In genomic region chr14:104169765-104170113, GRCh38 we compare ENCODE assay signal across 1 cellular context.
TF ChIP-seq lines count a peak whose summit lies in the region.

No MANE protein-coding gene starts in this region.

TF ChIP-seq in WTC11, 78 proteins besides CTCF, POLR2A, EP300 and RAD21 (continued from another document):
- no peak for TF ChIP-seq CDX4 (CRISPR knock-in tag; IDR thresholded peaks at IDR 0.05; ENCODE audit: borderline replicate concordance)
- no peak for TF ChIP-seq CREB1 (CRISPR knock-in tag; IDR thresholded peaks at IDR 0.05)
- TF ChIP-seq ZNF138 (CRISPR knock-in tag; conservative IDR thresholded peaks at IDR 0.05) = no peak
- TF ChIP-seq, protein P1, sequence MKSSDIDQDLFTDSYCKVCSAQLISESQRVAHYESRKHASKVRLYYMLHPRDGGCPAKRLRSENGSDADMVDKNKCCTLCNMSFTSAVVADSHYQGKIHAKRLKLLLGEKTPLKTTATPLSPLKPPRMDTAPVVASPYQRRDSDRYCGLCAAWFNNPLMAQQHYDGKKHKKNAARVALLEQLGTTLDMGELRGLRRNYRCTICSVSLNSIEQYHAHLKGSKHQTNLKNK (CRISPR knock-in tag; IDR thresholded peaks at IDR 0.05) = no peak
- TF ChIP-seq, protein P2, sequence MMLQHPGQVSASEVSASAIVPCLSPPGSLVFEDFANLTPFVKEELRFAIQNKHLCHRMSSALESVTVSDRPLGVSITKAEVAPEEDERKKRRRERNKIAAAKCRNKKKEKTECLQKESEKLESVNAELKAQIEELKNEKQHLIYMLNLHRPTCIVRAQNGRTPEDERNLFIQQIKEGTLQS (CRISPR knock-in tag; conservative IDR thresholded peaks at IDR 0.05) = no peak
- no peak for TF ChIP-seq FOXP1 (CRISPR knock-in tag; IDR thresholded peaks at IDR 0.05; ENCODE audit: borderline replicate concordance)
- TF ChIP-seq, protein P3, sequence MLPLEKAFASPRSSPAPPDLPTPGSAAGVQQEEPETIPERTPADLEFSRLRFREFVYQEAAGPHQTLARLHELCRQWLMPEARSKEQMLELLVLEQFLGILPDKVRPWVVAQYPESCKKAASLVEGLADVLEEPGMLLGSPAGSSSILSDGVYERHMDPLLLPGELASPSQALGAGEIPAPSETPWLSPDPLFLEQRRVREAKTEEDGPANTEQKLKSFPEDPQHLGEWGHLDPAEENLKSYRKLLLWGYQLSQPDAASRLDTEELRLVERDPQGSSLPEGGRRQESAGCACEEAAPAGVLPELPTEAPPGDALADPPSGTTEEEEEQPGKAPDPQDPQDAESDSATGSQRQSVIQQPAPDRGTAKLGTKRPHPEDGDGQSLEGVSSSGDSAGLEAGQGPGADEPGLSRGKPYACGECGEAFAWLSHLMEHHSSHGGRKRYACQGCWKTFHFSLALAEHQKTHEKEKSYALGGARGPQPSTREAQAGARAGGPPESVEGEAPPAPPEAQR (CRISPR knock-in tag; IDR thresholded peaks at IDR 0.05) = no peak
- TF ChIP-seq, protein P4, sequence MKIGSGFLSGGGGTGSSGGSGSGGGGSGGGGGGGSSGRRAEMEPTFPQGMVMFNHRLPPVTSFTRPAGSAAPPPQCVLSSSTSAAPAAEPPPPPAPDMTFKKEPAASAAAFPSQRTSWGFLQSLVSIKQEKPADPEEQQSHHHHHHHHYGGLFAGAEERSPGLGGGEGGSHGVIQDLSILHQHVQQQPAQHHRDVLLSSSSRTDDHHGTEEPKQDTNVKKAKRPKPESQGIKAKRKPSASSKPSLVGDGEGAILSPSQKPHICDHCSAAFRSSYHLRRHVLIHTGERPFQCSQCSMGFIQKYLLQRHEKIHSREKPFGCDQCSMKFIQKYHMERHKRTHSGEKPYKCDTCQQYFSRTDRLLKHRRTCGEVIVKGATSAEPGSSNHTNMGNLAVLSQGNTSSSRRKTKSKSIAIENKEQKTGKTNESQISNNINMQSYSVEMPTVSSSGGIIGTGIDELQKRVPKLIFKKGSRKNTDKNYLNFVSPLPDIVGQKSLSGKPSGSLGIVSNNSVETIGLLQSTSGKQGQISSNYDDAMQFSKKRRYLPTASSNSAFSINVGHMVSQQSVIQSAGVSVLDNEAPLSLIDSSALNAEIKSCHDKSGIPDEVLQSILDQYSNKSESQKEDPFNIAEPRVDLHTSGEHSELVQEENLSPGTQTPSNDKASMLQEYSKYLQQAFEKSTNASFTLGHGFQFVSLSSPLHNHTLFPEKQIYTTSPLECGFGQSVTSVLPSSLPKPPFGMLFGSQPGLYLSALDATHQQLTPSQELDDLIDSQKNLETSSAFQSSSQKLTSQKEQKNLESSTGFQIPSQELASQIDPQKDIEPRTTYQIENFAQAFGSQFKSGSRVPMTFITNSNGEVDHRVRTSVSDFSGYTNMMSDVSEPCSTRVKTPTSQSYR (CRISPR knock-in tag; IDR thresholded peaks at IDR 0.05) = no peak
- TF ChIP-seq JAZF1 (CRISPR knock-in tag; IDR thresholded peaks at IDR 0.05) = no peak
- no peak for TF ChIP-seq ZNF416 (CRISPR knock-in tag; IDR thresholded peaks at IDR 0.05)
- TF ChIP-seq MLX (CRISPR knock-in tag; IDR thresholded peaks at IDR 0.05) = no peak
- TF ChIP-seq SOX15 (CRISPR knock-in tag; IDR thresholded peaks at IDR 0.05) = no peak
- TF ChIP-seq HMGXB4 (CRISPR knock-in tag; IDR thresholded peaks at IDR 0.05) = no peak
- no peak for TF ChIP-seq E2F5 (CRISPR knock-in tag; IDR thresholded peaks at IDR 0.05)
- TF ChIP-seq ZNF232 (CRISPR knock-in tag; IDR thresholded peaks at IDR 0.05) = no peak
TF ChIP-seq in WTC11: peak in this region for 0.
